16 cellular contexts compared by ENCODE assay signal in the genomic region with DNA sequence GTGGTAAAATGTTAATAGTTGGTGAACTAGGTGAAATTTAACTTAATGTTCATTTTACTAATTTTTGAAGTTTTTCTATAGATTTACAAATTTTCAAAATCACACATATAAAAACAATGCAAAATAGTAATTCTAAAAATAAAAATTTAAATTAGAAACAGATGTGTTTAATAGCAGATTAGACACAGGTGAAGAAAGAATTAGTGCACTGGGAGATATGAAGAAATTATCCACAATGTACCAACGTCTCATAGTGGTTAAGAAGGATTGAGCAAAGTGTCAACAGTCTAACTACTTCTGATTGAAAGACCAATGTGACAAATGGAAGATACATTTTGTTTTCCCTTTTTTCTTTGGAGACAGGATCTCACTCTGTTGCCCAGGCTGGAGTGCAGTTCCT. TPM values are rescaled to one million over a fixed set of nuclear protein-coding genes. Genes with fewer than 3 reads are reported as not detected.
DNase-seq lines count a peak whose midpoint lies in the region; FAIRE-seq and TF ChIP-seq lines count a peak whose summit lies in the region.
"Had no signal": no experiment of that assay in that cellular context is flagged by ENCODE, and none has a peak within 500 bp of the region (broad histone marks: within the 10 kb centered on the region; RNA-seq: fewer than 3 reads in every experiment).

No MANE protein-coding gene starts in this region.

- H3K4me3 Mint-ChIP-seq in activated naive CD4-positive, alpha-beta T cell treated with anti-CD3 and anti-CD28 coated beads, Interleukin-2, amount 10 ng/mL, durations not matched to agents 7 days and 5 days = no peak overlapping the region
- H3K4me3 Mint-ChIP-seq: B cell; CD4-positive, alpha-beta T cell had no signal

- no peaks in the 10 kb centered on the region for H3K27me3 Mint-ChIP-seq in activated naive CD4-positive, alpha-beta T cell treated with anti-CD3 and anti-CD28 coated beads, Interleukin-2, amount 10 ng/mL, durations not matched to agents 7 days and 5 days
- H3K27me3 Mint-ChIP-seq: B cell; CD4-positive, alpha-beta T cell had no signal

- no peak overlapping the region for H3K27ac Mint-ChIP-seq in activated naive CD4-positive, alpha-beta T cell treated with anti-CD3 and anti-CD28 coated beads, Interleukin-2, amount 10 ng/mL, durations not matched to agents 7 days and 5 days
- H3K27ac Mint-ChIP-seq: B cell; CD4-positive, alpha-beta T cell had no signal

- TF ChIP-seq CTCF in AG10803 (conservative IDR thresholded peaks at IDR 0.05; ENCODE audit: low read length) = no peak
- no peak for TF ChIP-seq CTCF in GM10266 (IDR thresholded peaks at IDR 0.05; ENCODE audit: control insufficient read depth, insufficient read depth, low read depth, missing control alignments)

- H3K4me3 ChIP-seq in AG10803 (ENCODE audit: low read length) = no peak overlapping the region

- peaks cover 5% of the 10 kb centered on the region for H3K4me1 Mint-ChIP-seq in activated naive CD4-positive, alpha-beta T cell treated with anti-CD3 and anti-CD28 coated beads, Interleukin-2, amount 10 ng/mL, durations not matched to agents 7 days and 5 days
- H3K4me1 Mint-ChIP-seq: B cell had no signal

- H3K9me3 Mint-ChIP-seq in activated naive CD4-positive, alpha-beta T cell treated with anti-CD3 and anti-CD28 coated beads, Interleukin-2, amount 10 ng/mL, durations not matched to agents 7 days and 5 days = no peaks in the 10 kb centered on the region
- H3K9me3 Mint-ChIP-seq: CD4-positive, alpha-beta T cell had no signal

- FAIRE-seq in TTC549 (lab: Jason Lieb, UNC) = peak; percentile 5

- DNase-seq in AG10803 (ENCODE audit: low read depth) (peak; percentile 1), HCEC 1CT (peak; percentile 2), fibroblast of peridontal ligament (ENCODE audit: extremely low read depth) (peak; percentile 4), GM10266 (ENCODE audit: extremely low spot score) (no peak), glomerular visceral epithelial cell (ENCODE audit: extremely low spot score) (no peak), occipital lobe (lab: John Stamatoyannopoulos, UW) (no peak)
- no peak for DNase-seq in activated naive CD4-positive, alpha-beta T cell treated with anti-CD3 and anti-CD28 coated beads, Interleukin-2, amount 10 ng/mL, durations not matched to agents 7 days and 5 days
- DNase-seq: ACHN; C1 segment of cervical spinal cord; Calu3; CD4-positive, alpha-beta T cell; DMS 273 treated with DMSO at 0.1 percent for 48 hours; DMS79 treated with DMSO at 0.1 percent for 48 hours; GDM1 had no signal

- CTCF ChIA-PET in activated naive CD4-positive, alpha-beta T cell treated with anti-CD3 and anti-CD28 coated beads, Interleukin-2, amount 10 ng/mL, durations not matched to agents 7 days and 5 days (lab: Charles Lee) = no interaction called here

- H3K36me3 Mint-ChIP-seq in activated naive CD4-positive, alpha-beta T cell treated with anti-CD3 and anti-CD28 coated beads, Interleukin-2, amount 10 ng/mL, durations not matched to agents 7 days and 5 days = peaks cover 41% of the 10 kb centered on the region

RNA-seq across cellular contexts. Expression of gene SPG11, which starts 26.5 kb away (rescaled TPM):
- 88.6 TPM for total RNA-seq in occipital lobe

Comparison
In these comparisons a context has a peak if more than half of its experiments do, and no peak if none do; other contexts are left out.
1. DNase-seq: peak in AG10803 (single experiment), HCEC 1CT (single experiment) and fibroblast of peridontal ligament (single experiment); none in GM10266 (single experiment), glomerular visceral epithelial cell (single experiment), activated naive CD4-positive, alpha-beta T cell treated with anti-CD3 and anti-CD28 coated beads, Interleukin-2, amount 10 ng/mL, durations not matched to agents 7 days and 5 days (single experiment) and occipital lobe (single experiment).